8 cellular contexts compared by ENCODE assay signal in the genomic region with DNA sequence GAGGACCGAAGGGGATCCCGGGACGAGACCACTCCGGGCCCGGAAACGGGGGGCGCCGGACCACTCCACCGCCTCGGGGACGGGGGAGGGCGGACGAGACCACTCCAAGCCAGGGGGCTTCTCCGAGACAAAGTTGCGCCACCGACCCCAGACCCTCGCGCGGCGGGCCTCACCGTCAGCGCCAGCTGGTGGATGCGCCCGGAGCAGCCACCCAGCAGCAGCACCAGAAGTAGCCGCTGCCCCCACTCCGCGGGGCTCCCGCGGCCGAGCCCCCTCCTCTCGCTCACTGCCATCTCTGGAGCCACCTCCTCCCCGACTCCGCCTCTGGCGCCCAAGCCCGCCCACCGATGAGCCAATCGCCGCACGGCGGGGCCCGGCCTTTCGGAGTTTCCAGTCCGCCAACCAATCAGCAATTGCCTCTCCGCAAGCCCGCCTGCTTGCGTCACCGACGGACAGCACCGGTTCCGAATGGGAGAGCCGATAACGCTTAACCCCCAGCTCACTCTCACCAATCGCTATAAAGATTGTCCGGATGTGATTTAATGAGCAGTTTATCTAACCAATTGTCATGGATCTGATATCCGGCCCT. TPM values are rescaled to one million over a fixed set of nuclear protein-coding genes. Genes with fewer than 3 reads are reported as not detected.
DNase-seq lines count a peak whose midpoint lies in the region; ATAC-seq and TF ChIP-seq lines count a peak whose summit lies in the region.

A gene (minus strand): TSS at position 297 of the 589 bp plus-strand sequence. CDS start 4 bp downstream, at position 293.

- TF ChIP-seq EP300 in tibial nerve (IDR thresholded peaks at IDR 0.05): peak in 1 of 2 donors; percentile 73

- H3K36me3 ChIP-seq in adipocyte (ENCODE audit: control insufficient read depth, insufficient read depth, low read length, severe bottlenecking) (peaks cover 9% of the 10 kb centered on the region), parathyroid adenoma (ENCODE audit: control insufficient read depth, insufficient read depth, low read length) (no peaks in the 10 kb centered on the region), tibial nerve (peaks cover 0 to 30% (median 0%) of the 10 kb centered on the region in 3 donors)

- peak within 1 kb of the TSS; percentile 83 for H3K27ac ChIP-seq in parathyroid adenoma
- H3K27ac ChIP-seq in tibial nerve: peak within 1 kb of the TSS; percentile 92 to 98 (median 98)

- WGBS in tibial nerve, 2 donors: 0 to 1% methylated on average over 32 to 52 of the region's 55 CpGs

- H2AFZ ChIP-seq in parathyroid adenoma: peak within 1 kb of the TSS; percentile 87

- H3K9ac ChIP-seq in adipocyte (ENCODE audit: low read length) (peak within 1 kb of the TSS; percentile 96), parathyroid adenoma (peak within 1 kb of the TSS; percentile 20)

- H3K9me3 ChIP-seq in adipocyte (ENCODE audit: control insufficient read depth, low read length) (no peaks in the 10 kb centered on the region), parathyroid adenoma (ENCODE audit: control insufficient read depth, low read length) (no peaks in the 10 kb centered on the region), tibial nerve (no peaks in the 10 kb centered on the region)

- H3K4me3 ChIP-seq in adipocyte (ENCODE audit: low read length): peak within 1 kb of the TSS; percentile 94
- peak within 1 kb of the TSS; percentile 98 for H3K4me3 ChIP-seq in parathyroid adenoma (ENCODE audit: low read depth, low read length)
- peak within 1 kb of the TSS; percentile 66 to 95 (median 80) for H3K4me3 ChIP-seq in tibial nerve

- peak; percentile 99 for DNase-seq in GM10266 (ENCODE audit: extremely low spot score)
- peak; percentile 99 for DNase-seq in NCI-H1105 (lab: John Stamatoyannopoulos, UW)
- peak; percentile 99 for DNase-seq in T follicular helper cell (ENCODE audit: low read depth)
- DNase-seq in adipocyte (ENCODE audit: low read depth): peak; percentile 100
- DNase-seq in Right ventricle myocardium superior: peak; percentile 100
- DNase-seq in tibial nerve (ENCODE audit: low spot score in 2 of 2): peak; percentile 75 to 99

- H3K27me3 ChIP-seq in adipocyte (replicated peaks; ENCODE audit: control insufficient read depth, insufficient read depth, low read length): no peaks in the 10 kb centered on the region
- no peaks in the 10 kb centered on the region for H3K27me3 ChIP-seq in parathyroid adenoma (ENCODE audit: control insufficient read depth, insufficient read depth, low read length)
- no peaks in the 10 kb centered on the region for H3K27me3 ChIP-seq in tibial nerve

- H3K4me2 ChIP-seq in parathyroid adenoma (ENCODE audit: low read length): peak within 1 kb of the TSS; percentile 98

- ATAC-seq in HG02623 (IDR thresholded peaks at IDR 0.05; ENCODE audit: unreplicated experiment) (peak; percentile 63), Right ventricle myocardium superior (ENCODE audit: poor library complexity) (peak; percentile 84)

- H3K4me1 ChIP-seq in adipocyte (ENCODE audit: control insufficient read depth, insufficient read depth, low read length) (peaks cover 35% of the 10 kb centered on the region), parathyroid adenoma (peaks cover 18% of the 10 kb centered on the region), tibial nerve (peaks cover 0 to 50% (median 31%) of the 10 kb centered on the region in 4 donors)

- H3K79me2 ChIP-seq in parathyroid adenoma: no peaks in the 10 kb centered on the region

- intact Hi-C loops in Right ventricle myocardium superior (cut with DNase I): loop anchor here (5.0 kb wide), 1 partner anchor 125 kb away; no protein-coding TSS in a partner anchor

- no peak for TF ChIP-seq CTCF in GM10266 (IDR thresholded peaks at IDR 0.05; ENCODE audit: control insufficient read depth, insufficient read depth, low read depth, missing control alignments)
- no peak for TF ChIP-seq CTCF in parathyroid adenoma (IDR thresholded peaks at IDR 0.05)
- TF ChIP-seq CTCF in tibial nerve (IDR thresholded peaks at IDR 0.05): peak in 2 of 5 experiments; percentile 41 to 47

- peak in 1 of 2 donors; percentile 49 for TF ChIP-seq POLR2A in tibial nerve (IDR thresholded peaks at IDR 0.05)

RNA-seq across cellular contexts. Expression of the gene that starts here (rescaled TPM):
- total RNA-seq in Right ventricle myocardium superior: 22.2 TPM
- total RNA-seq in tibial nerve: 10 to 100 TPM; 53.4 to 79.2 (median 65.9) TPM

Comparison
In these comparisons a context has a peak if more than half of its experiments do, and no peak if none do; other contexts are left out.
1. Peak in every context shown above with its lines: DNase-seq, ATAC-seq, H3K4me3 ChIP-seq and H3K27ac ChIP-seq.